ENCODE assay signal across 30 cellular contexts in the genomic region with DNA sequence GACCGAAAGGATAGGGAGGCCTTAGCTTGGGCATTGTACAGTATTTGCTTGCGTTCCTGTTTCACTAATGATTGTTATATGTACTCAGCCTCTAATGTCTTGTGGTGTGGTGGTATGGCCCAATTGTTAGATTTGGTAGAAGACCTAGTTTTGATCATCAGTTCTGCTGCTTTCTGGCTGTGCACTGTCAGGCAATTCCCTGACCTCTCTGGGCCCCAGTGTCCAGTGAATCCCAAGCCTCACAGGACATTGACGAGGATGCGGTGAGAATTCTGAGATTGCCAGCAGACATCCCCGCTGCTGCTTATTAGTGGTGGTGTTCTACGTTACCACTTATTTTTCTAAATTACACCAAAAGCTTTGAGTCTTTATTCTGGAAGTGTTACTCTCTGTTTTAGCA.
"Had no signal": no experiment of that assay in that cellular context is flagged by ENCODE, and none has a peak within 500 bp of the region (broad histone marks: within the 10 kb centered on the region; RNA-seq: fewer than 3 reads in every experiment).

No MANE protein-coding gene starts in this region.

- H3K4me3 Mint-ChIP-seq: activated T-cell treated with anti-CD3 and anti-CD28 coated beads, Interleukin-2, amount 50 U/mL, for 72 hours; effector memory CD8-positive, alpha-beta T cell; naive thymus-derived CD8-positive, alpha-beta T cell had no signal

- H3K27ac ChIP-seq: body of pancreas, cardiac muscle cell, coronary artery, gastrocnemius medialis, prostate gland, testis, VCaP had no signal

- FAIRE-seq: TTC549 had no signal

- H3K4me1 ChIP-seq: gastrocnemius medialis, prostate gland, transverse colon had no signal

- H3K36me3 Mint-ChIP-seq: activated naive CD4-positive, alpha-beta T cell treated with anti-CD3 and anti-CD28 coated beads, Interleukin-2, amount 50 U/mL, for 72 hours had no signal

- H3K27me3 Mint-ChIP-seq: effector memory CD8-positive, alpha-beta T cell; naive thymus-derived CD8-positive, alpha-beta T cell had no signal

- H3K27me3 ChIP-seq: body of pancreas, cardiac muscle cell, dorsolateral prefrontal cortex, gastrocnemius medialis, testis, transverse colon had no signal

- H3K9me3 Mint-ChIP-seq: activated naive CD4-positive, alpha-beta T cell treated with anti-CD3 and anti-CD28 coated beads, Interleukin-2, amount 50 U/mL, for 72 hours; activated T-cell treated with anti-CD3 and anti-CD28 coated beads, Interleukin-2, amount 50 U/mL, for 72 hours; effector memory CD8-positive, alpha-beta T cell; naive thymus-derived CD8-positive, alpha-beta T cell had no signal

- DNase-seq: activated CD4-positive, alpha-beta T cell treated with anti-CD3 and anti-CD28 coated beads for 4 hours; activated CD4-positive, alpha-beta T cell treated with anti-CD3 and anti-CD28 coated beads, Interleukin-2, amount 50 U/mL, for 4 hours; activated naive CD4-positive, alpha-beta T cell; activated T-cell treated with anti-CD3 and anti-CD28 coated beads for 4 hours; activated T-cell treated with anti-CD3 and anti-CD28 coated beads, Interleukin-2, amount 50 U/mL, for 72 hours; anterior cingulate cortex; body of pancreas; cerebellar nuclear complex; dorsolateral prefrontal cortex; effector memory CD8-positive, alpha-beta T cell; erythroblast; gastrocnemius medialis; glutamatergic neuron; islet precursor cell; left ventricle myocardium superior; midbrain; naive thymus-derived CD8-positive, alpha-beta T cell; retina; stimulated activated CD4-positive, alpha-beta T cell treated with anti-CD3 and anti-CD28 coated beads, Interleukin-12 subunit alpha, Interleukin-12 subunit beta, amount 100 ng/mL, for 4 hours; stimulated activated CD4-positive, alpha-beta T cell treated with anti-CD3 and anti-CD28 coated beads, Interleukin-4, amount 100 ng/mL, for 1 hour; stimulated activated naive CD8-positive, alpha-beta T cell treated with anti-CD3 and anti-CD28 coated beads, Interleukin-15, Interleukin-2, amounts not matched to agents 100 U/mL and 50 U/mL, for 24 hours; T-helper 9 cell; testis; transverse colon had no signal

- H3K9me3 ChIP-seq: body of pancreas, gastrocnemius medialis, prostate gland, testis, transverse colon had no signal

- H3K4me3 ChIP-seq: body of pancreas, cardiac muscle cell, coronary artery, dorsolateral prefrontal cortex, gastrocnemius medialis, prostate gland, testis, transverse colon had no signal

- H3K27ac Mint-ChIP-seq: activated naive CD4-positive, alpha-beta T cell treated with anti-CD3 and anti-CD28 coated beads, Interleukin-2, amount 50 U/mL, for 72 hours; activated T-cell treated with anti-CD3 and anti-CD28 coated beads, Interleukin-2, amount 50 U/mL, for 72 hours had no signal

- H3K36me3 ChIP-seq: cardiac muscle cell, gastrocnemius medialis, prostate gland, transverse colon had no signal

- ATAC-seq: activated naive CD4-positive, alpha-beta T cell treated with anti-CD3 and anti-CD28 coated beads, Interleukin-2, amount 50 U/mL, for 72 hours; activated T-cell treated with anti-CD3 and anti-CD28 coated beads, Interleukin-2, amount 50 U/mL, for 72 hours; body of pancreas; effector memory CD8-positive, alpha-beta T cell; gastrocnemius medialis; left ventricle myocardium superior; naive thymus-derived CD8-positive, alpha-beta T cell; stimulated activated naive CD8-positive, alpha-beta T cell treated with anti-CD3 and anti-CD28 coated beads, Interleukin-15, Interleukin-2, amounts not matched to agents 100 U/mL and 50 U/mL, for 24 hours had no signal
